ENCODE assay signal across 8 cellular contexts in genomic region chr19:48970923-48971395, GRCh38. TPM values are rescaled to one million over a fixed set of nuclear protein-coding genes. Genes with fewer than 3 reads are reported as not detected.
DNase-seq lines count a peak whose midpoint lies in the region; ATAC-seq and TF ChIP-seq lines count a peak whose summit lies in the region.

No MANE protein-coding gene starts in this region.

- no peaks in the 10 kb centered on the region for H3K9me3 ChIP-seq in DOHH2 (ENCODE audit: control insufficient read depth, insufficient read depth, low read length)
- no peaks in the 10 kb centered on the region for H3K9me3 ChIP-seq in MM.1S (replicated peaks; ENCODE audit: insufficient read depth, low read length)
- no peaks in the 10 kb centered on the region for H3K9me3 ChIP-seq in heart right ventricle

- no peak overlapping the region for H2AFZ ChIP-seq in MM.1S (ENCODE audit: low read length)

- H3K27me3 Mint-ChIP-seq in activated naive CD8-positive, alpha-beta T cell treated with anti-CD3 and anti-CD28 coated beads, Interleukin-2, amount 10 ng/mL, durations not matched to agents 7 days and 5 days = no peaks in the 10 kb centered on the region

- peak; percentile 94 for TF ChIP-seq CTCF in DOHH2 (IDR thresholded peaks at IDR 0.05; ENCODE audit: low read depth, low read length, poor library complexity, severe bottlenecking)
- peak; percentile 93 for TF ChIP-seq CTCF in MM.1S (IDR thresholded peaks at IDR 0.05; ENCODE audit: low read length)
- peak; percentile 75 to 95 (median 93) for TF ChIP-seq CTCF in heart right ventricle (IDR thresholded peaks at IDR 0.05)

- WGBS in heart right ventricle, 2 donors = 19 to 20% methylated on average over 19 of the region's 19 CpGs

- no peak overlapping the region for H3K4me3 Mint-ChIP-seq in activated naive CD8-positive, alpha-beta T cell treated with anti-CD3 and anti-CD28 coated beads, Interleukin-2, amount 10 ng/mL, durations not matched to agents 7 days and 5 days

- H3K27ac Mint-ChIP-seq in activated naive CD8-positive, alpha-beta T cell treated with anti-CD3 and anti-CD28 coated beads, Interleukin-2, amount 10 ng/mL, durations not matched to agents 7 days and 5 days = no peak overlapping the region

- H3K4me1 Mint-ChIP-seq in activated naive CD8-positive, alpha-beta T cell treated with anti-CD3 and anti-CD28 coated beads, Interleukin-2, amount 10 ng/mL, durations not matched to agents 7 days and 5 days = peaks cover 17% of the 10 kb centered on the region

- no peak overlapping the region for H3K9ac ChIP-seq in MM.1S (ENCODE audit: low read length)

- H3F3A ChIP-seq in DOHH2 (ENCODE audit: control insufficient read depth, insufficient read depth) (peaks cover 13% of the 10 kb centered on the region), MM.1S (ENCODE audit: insufficient read depth, low read length) (peaks cover 29% of the 10 kb centered on the region)

- H3K79me2 ChIP-seq in DOHH2 (ENCODE audit: control insufficient read depth, low read length) = peaks cover 6% of the 10 kb centered on the region
- peaks cover 9% of the 10 kb centered on the region for H3K79me2 ChIP-seq in MM.1S (ENCODE audit: low read length)

- intact Hi-C loops in heart right ventricle (cut with DNase I) (loop anchor here in 6 of 10 donors (2.0 to 10.0 kb wide), 6 partner anchors 128 to 179 kb away; no protein-coding TSS in a partner anchor), sciatic nerve (cut with DNase I) (loop anchor here (2.0 kb wide), 1 partner anchor 176 kb away; no protein-coding TSS in a partner anchor)

- peaks cover 45% of the 10 kb centered on the region for H3K4me1 ChIP-seq in DOHH2 (ENCODE audit: control insufficient read depth, low read length)
- peaks cover 20% of the 10 kb centered on the region for H3K4me1 ChIP-seq in MM.1S (ENCODE audit: low read length)
- H3K4me1 ChIP-seq in heart right ventricle = peaks cover 5 to 51% (median 38%) of the 10 kb centered on the region in 9 donors

- POLR2A ChIA-PET in activated naive CD8-positive, alpha-beta T cell treated with anti-CD3 and anti-CD28 coated beads, Interleukin-2, amount 10 ng/mL, durations not matched to agents 7 days and 5 days (lab: Charles Lee) = interaction anchor here (0.5 to 2.3 kb wide), 12 partner anchors 9 to 176 kb away, joined by 3 to 10 read pairs (median 4); partner anchors contain the start of genes DHDH, GYS1, PPP1R15A and RUVBL2

- H3K27me3 ChIP-seq in DOHH2 (ENCODE audit: control insufficient read depth, low read length) (no peaks in the 10 kb centered on the region), MM.1S (replicated peaks; ENCODE audit: insufficient read depth, low read length) (no peaks in the 10 kb centered on the region), heart right ventricle (no peaks in the 10 kb centered on the region)

- no peaks in the 10 kb centered on the region for H4K20me1 ChIP-seq in DOHH2 (ENCODE audit: control insufficient read depth, insufficient read depth, low read depth, low read length)
- no peaks in the 10 kb centered on the region for H4K20me1 ChIP-seq in MM.1S (ENCODE audit: insufficient read depth, low read length)

- H3K4me2 ChIP-seq in DOHH2 (ENCODE audit: low read length) = peak overlapping the region; percentile 46
- H3K4me2 ChIP-seq in MM.1S (ENCODE audit: low read depth, low read length) = no peak overlapping the region

- H3K36me3 ChIP-seq in DOHH2 (ENCODE audit: control insufficient read depth, low read length) = peaks cover 53% of the 10 kb centered on the region
- H3K36me3 ChIP-seq in MM.1S (replicated peaks; ENCODE audit: insufficient read depth, low read length) = no peaks in the 10 kb centered on the region
- H3K36me3 ChIP-seq in heart right ventricle = peaks cover 0 to 100% (median 68%) of the 10 kb centered on the region in 9 donors

- H3K9me2 ChIP-seq in DOHH2 (replicated peaks; ENCODE audit: control insufficient read depth, low read length) (no peaks in the 10 kb centered on the region), MM.1S (replicated peaks; ENCODE audit: insufficient read depth, low read length) (no peaks in the 10 kb centered on the region)

- no peaks in the 10 kb centered on the region for H3K9me3 Mint-ChIP-seq in activated naive CD8-positive, alpha-beta T cell treated with anti-CD3 and anti-CD28 coated beads, Interleukin-2, amount 10 ng/mL, durations not matched to agents 7 days and 5 days

- H3K27ac ChIP-seq in DOHH2 (ENCODE audit: low read depth, low read length) = no peak overlapping the region
- H3K27ac ChIP-seq in MM.1S (ENCODE audit: low read length) = no peak overlapping the region
- peak overlapping the region in 8 of 10 donors; percentile 3 to 68 (median 35) for H3K27ac ChIP-seq in heart right ventricle

- DNase-seq in MM.1S (peak; percentile 72), SW480 (ENCODE audit: low spot score) (peak; percentile 77), heart right ventricle (peak; percentile 79 to 85), sciatic nerve (ENCODE audit: low spot score) (peak; percentile 93)
- DNase-seq in activated naive CD8-positive, alpha-beta T cell treated with anti-CD3 and anti-CD28 coated beads, Interleukin-2, amount 10 ng/mL, durations not matched to agents 7 days and 5 days = peak; percentile 87

- peak; percentile 71 for ATAC-seq in activated naive CD8-positive, alpha-beta T cell treated with anti-CD3 and anti-CD28 coated beads, Interleukin-2, amount 10 ng/mL, durations not matched to agents 7 days and 5 days (ENCODE audit: low read depth)
- ATAC-seq in heart right ventricle (peak; percentile 7 to 69 (median 64)), sciatic nerve (peak; percentile 58), GM21786 (IDR thresholded peaks at IDR 0.05; ENCODE audit: unreplicated experiment) (no peak), GM18873 (IDR thresholded peaks at IDR 0.05; ENCODE audit: low FRiP score, unreplicated experiment) (no peak)

- H3K4me3 ChIP-seq in DOHH2 (ENCODE audit: low read length) (no peak overlapping the region), MM.1S (ENCODE audit: low read length) (no peak overlapping the region), heart right ventricle (no peak overlapping the region)

- peaks cover 25% of the 10 kb centered on the region for H3K36me3 Mint-ChIP-seq in activated naive CD8-positive, alpha-beta T cell treated with anti-CD3 and anti-CD28 coated beads, Interleukin-2, amount 10 ng/mL, durations not matched to agents 7 days and 5 days

RNA-seq across cellular contexts. Expression of gene FTL, which starts 5.8 kb away (rescaled TPM):
- 1,000 to 10,000 TPM; 1,232 to 1,343 TPM for total RNA-seq in activated naive CD8-positive, alpha-beta T cell treated with anti-CD3 and anti-CD28 coated beads, Interleukin-2, amount 10 ng/mL, durations not matched to agents 7 days and 5 days
- 1,000 to 10,000 TPM in 2 of 10 donors, 100 to 1,000 TPM in 8; 450 to 3,518 (median 637) TPM for total RNA-seq in heart right ventricle
- polyA plus RNA-seq in heart right ventricle = 1,000 to 10,000 TPM; 1,046 to 1,578 TPM
- total RNA-seq in sciatic nerve = 3,094 TPM

RNA-seq across cellular contexts. Expression of gene BAX, which starts 16.3 kb away (rescaled TPM):
- 100 to 1,000 TPM; 285 to 296 TPM for total RNA-seq in activated naive CD8-positive, alpha-beta T cell treated with anti-CD3 and anti-CD28 coated beads, Interleukin-2, amount 10 ng/mL, durations not matched to agents 7 days and 5 days
- total RNA-seq in heart right ventricle (10 to 100 TPM; 11.5 to 41.5 (median 19.5) TPM), sciatic nerve (48.0 TPM)
- 10 to 100 TPM; 17.6 to 37.4 TPM for polyA plus RNA-seq in heart right ventricle

RNA-seq across cellular contexts. Expression of gene GYS1, which starts 22.1 kb away (rescaled TPM):
- 10 to 100 TPM; 58.0 to 63.1 TPM for total RNA-seq in activated naive CD8-positive, alpha-beta T cell treated with anti-CD3 and anti-CD28 coated beads, Interleukin-2, amount 10 ng/mL, durations not matched to agents 7 days and 5 days
- 100 to 1,000 TPM; 139 to 245 (median 201) TPM for total RNA-seq in heart right ventricle
- polyA plus RNA-seq in heart right ventricle = 100 to 1,000 TPM; 114 to 128 TPM
- 42.0 TPM for total RNA-seq in sciatic nerve

RNA-seq across cellular contexts. Expression of gene RUVBL2, which starts 22.7 kb away (rescaled TPM):
- total RNA-seq in activated naive CD8-positive, alpha-beta T cell treated with anti-CD3 and anti-CD28 coated beads, Interleukin-2, amount 10 ng/mL, durations not matched to agents 7 days and 5 days = 10 to 100 TPM; 71.3 to 76.1 TPM
- total RNA-seq in heart right ventricle (10 to 100 TPM; 40.1 to 60.4 (median 49.3) TPM), sciatic nerve (29.9 TPM)
- polyA plus RNA-seq in heart right ventricle = 100 to 1,000 TPM in 1 of 2 donors, 10 to 100 TPM in 1; 60.1 to 108 TPM

RNA-seq across cellular contexts. Expression of gene DHDH, which starts 37.5 kb away (rescaled TPM):
- 1 to 10 TPM; 1.7 to 2.6 TPM for total RNA-seq in activated naive CD8-positive, alpha-beta T cell treated with anti-CD3 and anti-CD28 coated beads, Interleukin-2, amount 10 ng/mL, durations not matched to agents 7 days and 5 days
- under 1 TPM in 1 of 10 donors, not detected in 9; 0.51 TPM for total RNA-seq in heart right ventricle
- under 1 TPM in 1 of 2 donors, not detected in 1; 0.17 TPM for polyA plus RNA-seq in heart right ventricle
- 1.1 TPM for total RNA-seq in sciatic nerve

Comparison
In these comparisons a context has a peak if more than half of its experiments do, and no peak if none do; other contexts are left out.
1. H3K27ac ChIP-seq: peak in heart right ventricle (8 of 10); none in DOHH2 (single experiment) and MM.1S (single experiment).
2. ATAC-seq: peak in activated naive CD8-positive, alpha-beta T cell treated with anti-CD3 and anti-CD28 coated beads, Interleukin-2, amount 10 ng/mL, durations not matched to agents 7 days and 5 days (single experiment), heart right ventricle (8 of 8) and sciatic nerve (single experiment); none in GM21786 (single experiment) and GM18873 (single experiment).
3. Peak in every context shown above with its lines, with median percentiles within 50 percentile points of each other: CTCF ChIP-seq and DNase-seq.